In the genomic region with DNA sequence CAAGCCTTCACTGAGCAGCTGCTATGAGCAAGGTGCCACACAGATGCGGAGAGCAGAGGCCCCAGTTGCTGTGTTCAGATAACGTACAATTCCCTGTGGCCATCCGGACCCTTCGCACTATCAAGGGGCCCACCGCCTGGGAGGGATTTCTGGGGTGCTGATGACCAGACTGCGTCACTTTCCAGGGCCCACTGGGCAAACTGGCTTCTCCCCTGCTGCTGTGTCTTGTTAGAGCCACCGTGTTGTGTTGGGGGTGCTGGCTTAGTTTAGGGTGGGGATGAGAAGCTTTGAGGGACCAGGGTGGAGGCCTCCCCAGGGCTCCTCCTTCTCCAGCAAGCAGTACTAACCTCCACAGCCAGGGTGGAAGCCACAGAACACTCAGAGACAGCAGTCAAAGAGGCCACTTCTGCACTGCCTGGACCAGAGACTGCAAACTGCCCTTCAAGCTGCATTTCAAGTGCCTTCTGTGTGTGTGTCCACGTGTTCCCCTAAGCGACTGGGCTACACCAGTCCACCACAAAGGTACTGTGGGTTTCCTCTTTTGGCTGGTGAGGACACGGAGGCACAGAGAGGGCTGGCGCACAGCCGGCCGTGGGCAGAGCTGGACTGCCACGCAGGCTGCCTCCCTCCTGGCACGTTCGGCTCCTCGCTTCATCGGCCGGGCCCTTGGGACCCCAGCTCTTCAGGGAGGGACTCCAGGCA, we compare ENCODE assay signal across 9 cellular contexts.
DNase-seq lines count a peak whose midpoint lies in the region; ATAC-seq, FAIRE-seq and TF ChIP-seq lines count a peak whose summit lies in the region.
"Had no signal": no experiment of that assay in that cellular context is flagged by ENCODE, and none has a peak within 500 bp of the region (broad histone marks: within the 10 kb centered on the region; RNA-seq: fewer than 3 reads in every experiment).

No MANE protein-coding gene starts in this region.

- H2AFZ ChIP-seq in IMR-90 (replicated peaks; ENCODE audit: low read length, poor library complexity) (no peak overlapping the region), H1 (ENCODE audit: low read length) (no peak overlapping the region), MM.1S (ENCODE audit: low read length) (no peak overlapping the region)

- peak; percentile 11 for TF ChIP-seq CTCF in GM06990 (IDR thresholded peaks at IDR 0.05; ENCODE audit: insufficient read depth, low read length, poor library complexity, severe bottlenecking)
- TF ChIP-seq CTCF in IMR-90 (conservative IDR thresholded peaks at IDR 0.05; ENCODE audit: low read depth, low read length): no peak
- TF ChIP-seq CTCF in H1 (IDR thresholded peaks at IDR 0.05; ENCODE audit: control extremely low read depth in 1 of 3, insufficient read depth in 1 of 3, low read depth in 1 of 3, low read length in 3 of 3): no peak
- no peak for TF ChIP-seq CTCF in adrenal gland (IDR thresholded peaks at IDR 0.05)
- TF ChIP-seq CTCF in MM.1S (IDR thresholded peaks at IDR 0.05; ENCODE audit: low read length): no peak

- no peak overlapping the region for H2BK5ac ChIP-seq in IMR-90 (ENCODE audit: low read depth, low read length, poor library complexity, severe bottlenecking)
- H2BK5ac ChIP-seq in H1 (ENCODE audit: low read depth, low read length): no peak overlapping the region

- ATAC-seq in IMR-90 (ENCODE audit: low read depth): no peak
- ATAC-seq in GM21515 (IDR thresholded peaks at IDR 0.05; ENCODE audit: unreplicated experiment): no peak

- H3K4me2 ChIP-seq in IMR-90 (ENCODE audit: low read depth, low read length) (no peak overlapping the region), H1 (ENCODE audit: insufficient read depth in 1 of 2, low read depth in 2 of 2, low read length in 2 of 2) (no peak overlapping the region), MM.1S (ENCODE audit: low read depth, low read length) (no peak overlapping the region)

- H3K4me3 ChIP-seq in GM06990 (replicated peaks; ENCODE audit: low read depth, low read length) (peak overlapping the region; percentile 68), IMR-90 (ENCODE audit: insufficient read depth, low read depth, low read length) (no peak overlapping the region), H1 (ENCODE audit: extremely low read depth in 1 of 4, insufficient read depth in 2 of 4, low read depth in 3 of 4, low read length in 4 of 4) (no peak overlapping the region), adrenal gland (no peak overlapping the region), MM.1S (ENCODE audit: low read length) (no peak overlapping the region)

- no peak overlapping the region for H2AK9ac ChIP-seq in IMR-90 (replicated peaks; ENCODE audit: low read depth, low read length, poor library complexity)

- no peak for FAIRE-seq in H1 (lab: Jason Lieb, UNC)

- H3K9ac ChIP-seq in IMR-90 (ENCODE audit: low read depth, low read length): no peak overlapping the region
- no peak overlapping the region for H3K9ac ChIP-seq in H1 (replicated peaks in 1 of 4; ENCODE audit: extremely low read depth in 1 of 4, low read depth in 3 of 4, low read length in 3 of 4)
- no peak overlapping the region for H3K9ac ChIP-seq in MM.1S (ENCODE audit: low read length)

- H2BK12ac ChIP-seq in H1 (ENCODE audit: low read depth, low read length): no peak overlapping the region

- in situ Hi-C loops in IMR-90 (cut with MboI; ENCODE audit: low sequenced_read_pairs): no loop called here

- H3K4me1 ChIP-seq in IMR-90 (ENCODE audit: control insufficient read depth, insufficient read depth, low read length) (peaks cover 19% of the 10 kb centered on the region), H1 (replicated peaks in 1 of 4; ENCODE audit: control insufficient read depth in 3 of 4, insufficient read depth in 4 of 4, low read length in 3 of 4) (no peaks in the 10 kb centered on the region), adrenal gland (replicated peaks in 1 of 2) (peaks cover 0 to 9% of the 10 kb centered on the region in 2 donors), MM.1S (ENCODE audit: low read length) (no peaks in the 10 kb centered on the region)

- TF ChIP-seq RAD21 in IMR-90 (IDR thresholded peaks at IDR 0.05; ENCODE audit: low read length) (no peak), H1 (IDR thresholded peaks at IDR 0.05 in 1 of 2, conservative IDR thresholded peaks at IDR 0.05 in 1 of 2; ENCODE audit: low read depth in 2 of 2, low read length in 2 of 2) (no peak)

- 90% methylated on average over 8 of the region's 19 CpGs; no CpG with 5 or more reads in 1 of the 2 experiments for WGBS in IMR-90 (ENCODE audit: extremely low coverage in 2 of 2, insufficient read length in 1 of 2), 2 experiments
- WGBS in H1 (ENCODE audit: extremely low coverage in 1 of 2, insufficient coverage in 1 of 2, insufficient read length in 1 of 2, insufficient replicate concordance in 2 of 2, low coverage in 1 of 2, low lambda C conversion rate in 2 of 2, missing lambda C conversion rate in 1 of 2), 2 experiments: 92% methylated on average over 19 of the region's 19 CpGs; no CpG with 5 or more reads in 1 of the 2 experiments
- WGBS in adrenal gland, 4 donors: 80 to 86% (median 83%) methylated on average over 9 to 19 of the region's 19 CpGs

- H3K27ac ChIP-seq in IMR-90 (ENCODE audit: insufficient read depth, low read length) (no peak overlapping the region), H1 (ENCODE audit: low read depth, low read length) (no peak overlapping the region), adrenal gland (no peak overlapping the region), MM.1S (ENCODE audit: low read length) (no peak overlapping the region)

- H3K4ac ChIP-seq in IMR-90 (ENCODE audit: low read depth, low read length): peak overlapping the region; percentile 59
- H3K4ac ChIP-seq in H1 (replicated peaks; ENCODE audit: insufficient read length, low read depth, low read length): no peak overlapping the region

- DNase-seq in GM06990 (ENCODE audit: extremely low read depth, insufficient read length) (peak; percentile 58), IMR-90 (no peak), H1 (ENCODE audit: low read depth in 1 of 2, low spot score in 2 of 2) (no peak), posterior cingulate gyrus (peak in 6 of 10 donors; percentile 24 to 88 (median 46)), SHP77 treated with DMSO at 0.1 percent for 48 hours (lab: John Stamatoyannopoulos, UW) (no peak), adrenal gland (no peak), MM.1S (no peak)
- DNase-seq: NCI-H1930 had no signal

- H3K56ac ChIP-seq in IMR-90 (ENCODE audit: extremely low read depth, insufficient read depth, low read length): no peak overlapping the region
- no peak overlapping the region for H3K56ac ChIP-seq in H1 (replicated peaks; ENCODE audit: insufficient read length, low read depth, low read length)

- H3K79me2 ChIP-seq in H1 (ENCODE audit: control insufficient read depth in 1 of 2, insufficient read depth in 2 of 2, low read length in 2 of 2): no peaks in the 10 kb centered on the region
- no peaks in the 10 kb centered on the region for H3K79me2 ChIP-seq in MM.1S (ENCODE audit: low read length)

- H4K20me1 ChIP-seq in IMR-90 (ENCODE audit: insufficient read depth, low read length): no peaks in the 10 kb centered on the region
- H4K20me1 ChIP-seq in H1 (replicated peaks in 1 of 2; ENCODE audit: control insufficient read depth in 1 of 2, insufficient read depth in 2 of 2, low read length in 2 of 2): no peaks in the 10 kb centered on the region
- no peaks in the 10 kb centered on the region for H4K20me1 ChIP-seq in MM.1S (ENCODE audit: insufficient read depth, low read length)

- no peaks in the 10 kb centered on the region for H3K23me2 ChIP-seq in H1 (ENCODE audit: low read depth, low read length)

- H2BK20ac ChIP-seq in IMR-90 (ENCODE audit: low read depth, low read length) (no peak overlapping the region), H1 (ENCODE audit: low read length) (no peak overlapping the region)

- H3K18ac ChIP-seq in IMR-90 (ENCODE audit: low read depth, low read length) (no peak overlapping the region), H1 (ENCODE audit: extremely low read depth, low read length) (no peak overlapping the region)

- no peak overlapping the region for H4K5ac ChIP-seq in IMR-90 (ENCODE audit: low read depth, low read length)
- H4K5ac ChIP-seq in H1 (ENCODE audit: insufficient read length, low read depth, low read length): no peak overlapping the region

- H3K36me3 ChIP-seq in GM06990 (ENCODE audit: control insufficient read depth, insufficient read depth, low read length) (peaks cover 3% of the 10 kb centered on the region), IMR-90 (ENCODE audit: control insufficient read depth, insufficient read depth, low read length) (peaks cover 7% of the 10 kb centered on the region), H1 (ENCODE audit: control insufficient read depth in 2 of 4, insufficient read depth in 4 of 4, low read length in 3 of 4) (no peaks in the 10 kb centered on the region), adrenal gland (replicated peaks in 1 of 2) (no peaks in the 10 kb centered on the region), MM.1S (replicated peaks; ENCODE audit: insufficient read depth, low read length) (no peaks in the 10 kb centered on the region)

- no peak overlapping the region for H3K23ac ChIP-seq in IMR-90 (ENCODE audit: low read depth, low read length)
- H3K23ac ChIP-seq in H1 (ENCODE audit: insufficient read length): no peak overlapping the region

- TF ChIP-seq POLR2A in IMR-90 (IDR thresholded peaks at IDR 0.05; ENCODE audit: low read depth, low read length) (no peak), H1 (IDR thresholded peaks at IDR 0.05; ENCODE audit: control extremely low read depth in 1 of 2, low read depth in 2 of 2, low read length in 2 of 2) (no peak), adrenal gland (IDR thresholded peaks at IDR 0.05) (no peak)

- H3K9me3 ChIP-seq in IMR-90 (ENCODE audit: control insufficient read depth, insufficient read depth, low read length) (no peaks in the 10 kb centered on the region), H1 (ENCODE audit: insufficient read depth in 2 of 2, low read depth in 1 of 2, low read length in 1 of 2) (no peaks in the 10 kb centered on the region), adrenal gland (replicated peaks in 1 of 3) (no peaks in the 10 kb centered on the region), MM.1S (replicated peaks; ENCODE audit: insufficient read depth, low read length) (no peaks in the 10 kb centered on the region)

- H2BK120ac ChIP-seq in IMR-90 (ENCODE audit: low read depth, low read length) (0 out of 2 replicates have a peak overlapping the region, but pooled peaks have one; percentile 8), H1 (replicated peaks; ENCODE audit: low read depth, low read length) (no peak overlapping the region)

- BruUV-seq in IMR-90 (replicated peaks; lab: Mats Ljungman, UMichigan): no TSS peak

- H4K91ac ChIP-seq in IMR-90 (ENCODE audit: insufficient read depth, low read depth, low read length): no peak overlapping the region
- H4K91ac ChIP-seq in H1 (replicated peaks; ENCODE audit: insufficient read length, low read length): peak overlapping the region; percentile 70

- POLR2A ChIA-PET in IMR-90 (lab: Charles Lee; ENCODE audit: unreplicated experiment) (no interaction called here), H1 (lab: Charles Lee; ENCODE audit: partially characterized antibody) (interaction anchor here (0.8 to 1.4 kb wide), 2 partner anchors 29 to 54 kb away, joined by 3 read pairs; no protein-coding TSS in a partner anchor)

- H4K8ac ChIP-seq in IMR-90 (ENCODE audit: low read depth in 2 of 2, low read length in 2 of 2) (no peak overlapping the region), H1 (ENCODE audit: extremely low read depth, insufficient read depth, low read length) (no peak overlapping the region)

- no peak for TF ChIP-seq EP300 in H1 (IDR thresholded peaks at IDR 0.05; ENCODE audit: borderline replicate concordance in 1 of 2, low read depth in 2 of 2, low read length in 2 of 2)

- no peaks in the 10 kb centered on the region for H3K9me2 ChIP-seq in MM.1S (replicated peaks; ENCODE audit: insufficient read depth, low read length)

- peaks cover 28% of the 10 kb centered on the region for H3K9me1 ChIP-seq in IMR-90 (ENCODE audit: insufficient read depth, low read length)

- CTCF ChIA-PET in IMR-90 (lab: Yijun Ruan, JAX): no interaction called here
- CTCF ChIA-PET in H1 (lab: Charles Lee; ENCODE audit: partially characterized antibody): interaction anchor here (0.9 to 3.5 kb wide), 11 partner anchors 9 to 129 kb away, joined by 3 to 35 read pairs (median 5); no protein-coding TSS in a partner anchor

- dilution Hi-C loops in IMR-90 (cut with HindIII; ENCODE audit: low sequenced_read_pairs, unreplicated experiment): no loop called here

- H2AK5ac ChIP-seq in IMR-90 (ENCODE audit: low read depth, low read length): peak overlapping the region; percentile 20
- no peak overlapping the region for H2AK5ac ChIP-seq in H1 (ENCODE audit: low read depth, low read length)

- intact Hi-C loops in IMR-90 (cut with micrococcal nuclease): no loop called here
- intact Hi-C loops in posterior cingulate gyrus (cut with DNase I): no loop called here
- intact Hi-C loops in adrenal gland (cut with DNase I): no loop called here

- no peaks in the 10 kb centered on the region for H3F3A ChIP-seq in MM.1S (ENCODE audit: insufficient read depth, low read length)

- peaks cover 59 to 81% of the 10 kb centered on the region in 2 experiments for H3K79me1 ChIP-seq in IMR-90 (ENCODE audit: low read depth in 1 of 2, low read length in 2 of 2)
- no peaks in the 10 kb centered on the region for H3K79me1 ChIP-seq in H1 (ENCODE audit: low read depth, low read length)

- H3K14ac ChIP-seq in IMR-90 (replicated peaks; ENCODE audit: low read depth, low read length) (no peak overlapping the region), H1 (ENCODE audit: insufficient read length) (no peak overlapping the region)

- H3K27me3 ChIP-seq in GM06990 (replicated peaks; ENCODE audit: control insufficient read depth, insufficient read depth, low read length) (no peaks in the 10 kb centered on the region), IMR-90 (ENCODE audit: control insufficient read depth, insufficient read depth, low read length) (no peaks in the 10 kb centered on the region), H1 (replicated peaks in 1 of 4; ENCODE audit: control insufficient read depth in 3 of 4, extremely low read depth in 1 of 4, insufficient read depth in 3 of 4, low read length in 3 of 4) (0 out of 7 replicates have a peak, but pooled peaks cover 0 to 2% (median 0%) of the 10 kb centered on the region in 4 experiments), adrenal gland (no peaks in the 10 kb centered on the region), MM.1S (replicated peaks; ENCODE audit: insufficient read depth, low read length) (no peaks in the 10 kb centered on the region)

- H2BK15ac ChIP-seq in IMR-90 (ENCODE audit: low read depth, low read length): no peak overlapping the region
- H2BK15ac ChIP-seq in H1 (ENCODE audit: low read length): no peak overlapping the region

Comparison
In these comparisons a context has a peak if more than half of its experiments do, and no peak if none do; other contexts are left out.
1. DNase-seq: peak in GM06990 (single experiment) and posterior cingulate gyrus (6 of 10); none in IMR-90 (single experiment), H1 (0 of 2), SHP77 treated with DMSO at 0.1 percent for 48 hours (single experiment), adrenal gland (0 of 7) and MM.1S (single experiment).